In genomic region chr11:123163621-123164020, GRCh38 we compare ENCODE assay signal across 22 cellular contexts. TPM values are rescaled to one million over a fixed set of nuclear protein-coding genes. Genes with fewer than 3 reads are reported as not detected.
DNase-seq lines count a peak whose midpoint lies in the region; FAIRE-seq and TF ChIP-seq lines count a peak whose summit lies in the region.
"Had no signal": no experiment of that assay in that cellular context is flagged by ENCODE, and none has a peak within 500 bp of the region (broad histone marks: within the 10 kb centered on the region; RNA-seq: fewer than 3 reads in every experiment).

No MANE protein-coding gene starts in this region.

- H3K9me3 ChIP-seq in OCI-LY3 (ENCODE audit: insufficient read depth, low read length): no peaks in the 10 kb centered on the region
- H3K9me3 ChIP-seq: BLaER1, MG63 had no signal

- peaks cover 11% of the 10 kb centered on the region for H3K27me3 ChIP-seq in OCI-LY3 (ENCODE audit: low read depth, low read length)
- H3K27me3 ChIP-seq: BLaER1, MG63 had no signal

- no peak overlapping the region for H3K9ac ChIP-seq in OCI-LY3 (ENCODE audit: low read length)
- H3K9ac ChIP-seq: BLaER1 had no signal

- no peak overlapping the region for H3K4me2 ChIP-seq in OCI-LY3 (ENCODE audit: low read length)
- H3K4me2 ChIP-seq: BLaER1 had no signal

- H3K4me3 ChIP-seq in OCI-LY3 (ENCODE audit: low read length) (no peak overlapping the region), retinal pigment epithelial cell (ENCODE audit: low read length) (no peak overlapping the region)
- H3K4me3 ChIP-seq: BLaER1, MG63, skin epidermis had no signal

- no peaks in the 10 kb centered on the region for H3K9me3 Mint-ChIP-seq in chondrocyte (ENCODE audit: low read depth)
- H3K9me3 Mint-ChIP-seq: activated T-cell treated with anti-CD3 and anti-CD28 coated beads, Interleukin-2, amount 50 U/mL, for 72 hours; natural killer cell; T-helper 1 cell treated with Interleukin-12 subunit alpha and Interleukin-12 subunit beta and Interleukin-4 antibody, amounts not matched to agents 30 μg/mL and 1 μg/mL, for 36 hours had no signal

- TF ChIP-seq CTCF in GM12874 (IDR thresholded peaks at IDR 0.05; ENCODE audit: insufficient read depth, low read depth, low read length): 0 out of 2 replicates have a peak, but pooled peaks have one; percentile 14
- peak; percentile 12; the same call in 1 of the 2 replicates for TF ChIP-seq CTCF in OCI-LY3 (IDR thresholded peaks at IDR 0.05; ENCODE audit: low read depth, low read length)
- peak; percentile 37 for TF ChIP-seq CTCF in chondrocyte (IDR thresholded peaks at IDR 0.05)
- TF ChIP-seq CTCF in retinal pigment epithelial cell (conservative IDR thresholded peaks at IDR 0.05; ENCODE audit: low read depth, low read length): peak; percentile 36

- no peak overlapping the region for H3K27ac ChIP-seq in OCI-LY3 (ENCODE audit: low read length)
- H3K27ac ChIP-seq: BLaER1, skin epidermis, VCaP had no signal

- no peaks in the 10 kb centered on the region for H3K27me3 Mint-ChIP-seq in chondrocyte (ENCODE audit: low read depth)
- H3K27me3 Mint-ChIP-seq: activated naive CD8-positive, alpha-beta T cell had no signal

- no peaks in the 10 kb centered on the region for H3K4me1 ChIP-seq in OCI-LY3 (ENCODE audit: low read length)

- peaks cover 20% of the 10 kb centered on the region for H3K4me1 Mint-ChIP-seq in chondrocyte (ENCODE audit: low read depth)

- H3K36me3 ChIP-seq in OCI-LY3 (replicated peaks; ENCODE audit: low read depth, low read length): no peaks in the 10 kb centered on the region
- H3K36me3 ChIP-seq: BLaER1 had no signal

- H4K20me1 ChIP-seq in OCI-LY3 (ENCODE audit: insufficient read depth, low read length): no peaks in the 10 kb centered on the region
- H4K20me1 ChIP-seq: BLaER1 had no signal

- no peak for FAIRE-seq in RCC 7860 (lab: Jason Lieb, UNC)
- FAIRE-seq: G401.6 had no signal

- no peaks in the 10 kb centered on the region for H3K36me3 Mint-ChIP-seq in chondrocyte (ENCODE audit: low read depth)
- H3K36me3 Mint-ChIP-seq: activated naive CD8-positive, alpha-beta T cell; natural killer cell had no signal

- H2AFZ ChIP-seq in OCI-LY3 (ENCODE audit: low read depth, low read length): no peak overlapping the region

- no peak overlapping the region for H3K27ac Mint-ChIP-seq in chondrocyte (ENCODE audit: unreplicated experiment)
- H3K27ac Mint-ChIP-seq: activated naive CD8-positive, alpha-beta T cell; activated T-cell treated with anti-CD3 and anti-CD28 coated beads, Interleukin-2, amount 50 U/mL, for 72 hours; natural killer cell; T-helper 1 cell treated with Interleukin-12 subunit alpha and Interleukin-12 subunit beta and Interleukin-4 antibody, amounts not matched to agents 30 μg/mL and 1 μg/mL, for 36 hours had no signal

- no peak overlapping the region for H3K4me3 Mint-ChIP-seq in chondrocyte (ENCODE audit: unreplicated experiment)
- H3K4me3 Mint-ChIP-seq: activated naive CD8-positive, alpha-beta T cell; activated T-cell treated with anti-CD3 and anti-CD28 coated beads, Interleukin-2, amount 50 U/mL, for 72 hours; natural killer cell; T-helper 1 cell treated with Interleukin-12 subunit alpha and Interleukin-12 subunit beta and Interleukin-4 antibody, amounts not matched to agents 30 μg/mL and 1 μg/mL, for 36 hours had no signal

- DNase-seq in chondrocyte (ENCODE audit: low spot score) (no peak), retinal pigment epithelial cell (ENCODE audit: low read depth) (no peak), SIG-M5 (lab: John Stamatoyannopoulos, UW) (no peak), RCC 7860 (ENCODE audit: low spot score) (no peak), foreskin melanocyte (no peak)
- DNase-seq: activated T-cell treated with anti-CD3 and anti-CD28 coated beads, Interleukin-2, amount 50 U/mL, for 72 hours; central memory CD4-positive, alpha-beta T cell; effector CD8-positive, alpha-beta T cell; MG63; natural killer cell; NCI-H1930; NCI-H446; NK-92 treated with Interleukin-12 subunit alpha and Interleukin-12 subunit beta, amount 100 ng/mL, for 24 hours; stimulated activated CD4-positive, alpha-beta T cell treated with anti-CD3 and anti-CD28 coated beads, Interleukin-2, amount 100 ng/mL, for 48 hours had no signal

- H3K79me2 ChIP-seq in OCI-LY3 (ENCODE audit: low read length): no peaks in the 10 kb centered on the region

RNA-seq across cellular contexts. Expression of gene CLMP, which starts 31.4 kb away (rescaled TPM):
- total RNA-seq in chondrocyte: 4.8 to 21.4 TPM (median 6.6 TPM) in 3 replicates
